ENCODE assay signal across 12 cellular contexts in the genomic region with DNA sequence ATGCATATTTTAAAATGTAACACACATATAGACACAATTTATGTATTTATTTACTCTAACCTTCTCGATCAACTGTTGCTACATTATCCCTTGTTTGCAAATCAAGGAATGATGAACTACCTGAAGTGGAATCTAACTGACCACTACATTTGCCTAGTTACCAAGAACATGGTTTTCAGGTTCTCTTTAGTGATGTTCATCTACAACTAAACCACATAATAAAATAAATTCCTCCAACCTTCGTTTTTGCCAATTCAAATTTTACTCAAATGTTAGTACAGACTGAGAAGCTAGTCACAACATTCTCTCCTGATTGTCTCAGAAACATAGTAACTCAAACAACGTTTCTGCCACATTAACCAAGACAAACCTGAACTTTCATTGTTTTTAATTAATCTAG.
DNase-seq lines count a peak whose midpoint lies in the region; ATAC-seq and TF ChIP-seq lines count a peak whose summit lies in the region.
"Had no signal": no experiment of that assay in that cellular context is flagged by ENCODE, and none has a peak within 500 bp of the region (broad histone marks: within the 10 kb centered on the region; RNA-seq: fewer than 3 reads in every experiment).

No MANE protein-coding gene starts in this region.

- H3K9ac ChIP-seq in skeletal muscle tissue (ENCODE audit: low read depth in 1 of 3, low read length in 3 of 3), result peak overlapping the region in 1 of 3 donors; percentile 79

- no peaks in the 10 kb centered on the region for H3K9me3 ChIP-seq in Caco-2
- H3K9me3 ChIP-seq in Peyer's patch, result no peaks in the 10 kb centered on the region
- no peaks in the 10 kb centered on the region for H3K9me3 ChIP-seq in right cardiac atrium (ENCODE audit: control insufficient read depth, low read length)
- H3K9me3 ChIP-seq in skeletal muscle tissue (ENCODE audit: control insufficient read depth in 3 of 3, low read length in 3 of 3), result no peaks in the 10 kb centered on the region
- H3K9me3 ChIP-seq: MG63 had no signal

- CTCF ChIA-PET in Caco-2 (lab: Charles Lee), result no interaction called here

- H3K4me1 ChIP-seq in Caco-2 (peaks cover 67% of the 10 kb centered on the region), Peyer's patch (peaks cover 0 to 56% (median 22%) of the 10 kb centered on the region in 4 donors), right cardiac atrium (ENCODE audit: control insufficient read depth, insufficient read depth, low read length) (no peaks in the 10 kb centered on the region), skeletal muscle tissue (ENCODE audit: control insufficient read depth in 3 of 3, insufficient read depth in 3 of 3, low read length in 3 of 3) (peaks cover 9 to 45% (median 28%) of the 10 kb centered on the region in 3 donors)

- H3K27me3 Mint-ChIP-seq in Caco-2 (ENCODE audit: insufficient read depth, unreplicated experiment), result no peaks in the 10 kb centered on the region

- H3K27me3 ChIP-seq in Caco-2 (replicated peaks; ENCODE audit: control insufficient read depth, insufficient read depth, low read length), result no peaks in the 10 kb centered on the region
- no peaks in the 10 kb centered on the region for H3K27me3 ChIP-seq in Peyer's patch
- no peaks in the 10 kb centered on the region for H3K27me3 ChIP-seq in right cardiac atrium (ENCODE audit: control insufficient read depth, insufficient read depth)
- H3K27me3 ChIP-seq in skeletal muscle tissue (ENCODE audit: control insufficient read depth in 3 of 3, insufficient read depth in 3 of 3, low read length in 3 of 3), result no peaks in the 10 kb centered on the region
- H3K27me3 ChIP-seq: MG63 had no signal

- H3K36me3 Mint-ChIP-seq in Caco-2 (ENCODE audit: insufficient read depth, unreplicated experiment), result peaks cover 8% of the 10 kb centered on the region
- H3K36me3 Mint-ChIP-seq: natural killer cell had no signal

- DNase-seq in Caco-2, result no peak
- DNase-seq in Peyer's patch, result no peak
- no peak for DNase-seq in right cardiac atrium
- no peak for DNase-seq in NCI-H187 treated with DMSO at 0.1 percent for 48 hours (lab: John Stamatoyannopoulos, UW)
- no peak for DNase-seq in islet precursor cell
- DNase-seq: MG63, natural killer cell, NCI-H446, WERI-Rb-1 had no signal

- WGBS in right cardiac atrium, result 36% methylated on average over 3 of the region's 3 CpGs

- no peak for ATAC-seq in right cardiac atrium
- no peak for ATAC-seq in HG03457 (IDR thresholded peaks at IDR 0.05; ENCODE audit: unreplicated experiment)
- no peak for ATAC-seq in GM18505 (IDR thresholded peaks at IDR 0.05; ENCODE audit: unreplicated experiment)
- ATAC-seq: natural killer cell had no signal

- H3K4me3 ChIP-seq in Caco-2 (ENCODE audit: low read depth, low read length) (no peak overlapping the region), Peyer's patch (no peak overlapping the region), right cardiac atrium (ENCODE audit: low read length) (peak overlapping the region; percentile 78), skeletal muscle tissue (ENCODE audit: low read length in 3 of 3) (peak overlapping the region in 2 of 3 donors; percentile 72 to 93)

- H3K27ac ChIP-seq in Peyer's patch (peak overlapping the region; percentile 80 to 96 (median 92)), right cardiac atrium (ENCODE audit: low read length) (no peak overlapping the region), skeletal muscle tissue (ENCODE audit: low read depth, low read length) (peak overlapping the region; percentile 85)
- H3K27ac ChIP-seq: WERI-Rb-1 had no signal

- TF ChIP-seq POLR2A in Peyer's patch (IDR thresholded peaks at IDR 0.05) (no peak), GM18505 (IDR thresholded peaks at IDR 0.05; ENCODE audit: borderline replicate concordance, extremely low read depth, insufficient read depth, insufficient read length) (no peak)

- intact Hi-C loops in Caco-2 (cut with micrococcal nuclease; ENCODE audit: unreplicated experiment), result loop anchor here (5.0 kb wide), 1 partner anchor 356 kb away; no protein-coding TSS in a partner anchor
- intact Hi-C loops in right cardiac atrium (cut with DNase I), result loop anchor here in 1 of 4 donors (5.0 kb wide), 1 partner anchor 71 kb away; no protein-coding TSS in a partner anchor

- POLR2A ChIA-PET in Caco-2 (lab: Charles Lee), result no interaction called here

- BruUV-seq in Caco-2 (replicated peaks; lab: Mats Ljungman, UMichigan), result no TSS peak

- H3K36me3 ChIP-seq in Caco-2 (ENCODE audit: control insufficient read depth, insufficient read depth, low read length) (no peaks in the 10 kb centered on the region; the same call in 1 of the 2 replicates), Peyer's patch (no peaks in the 10 kb centered on the region), skeletal muscle tissue (ENCODE audit: control insufficient read depth in 3 of 3, insufficient read depth in 3 of 3, low read length in 3 of 3) (no peaks in the 10 kb centered on the region)
- H3K36me3 ChIP-seq: MG63, WERI-Rb-1 had no signal

- H3K4me1 Mint-ChIP-seq in Caco-2 (ENCODE audit: low read depth, unreplicated experiment), result peaks cover 42% of the 10 kb centered on the region

- no peaks in the 10 kb centered on the region for H3K9me3 Mint-ChIP-seq in Caco-2 (ENCODE audit: unreplicated experiment)
- H3K9me3 Mint-ChIP-seq: natural killer cell had no signal

- H3K4me3 Mint-ChIP-seq in Caco-2 (ENCODE audit: unreplicated experiment), result no peak overlapping the region
- H3K4me3 Mint-ChIP-seq: natural killer cell had no signal

- TF ChIP-seq CTCF in Caco-2 (IDR thresholded peaks at IDR 0.05; ENCODE audit: insufficient read depth in 1 of 2, low read depth in 1 of 2, low read length in 1 of 2, severe bottlenecking in 1 of 2, unreplicated experiment in 1 of 2) (no peak), Peyer's patch (IDR thresholded peaks at IDR 0.05) (no peak)

- H3K27ac Mint-ChIP-seq in Caco-2 (ENCODE audit: unreplicated experiment), result peak overlapping the region; percentile 71
- H3K27ac Mint-ChIP-seq: natural killer cell had no signal

Comparison
In these comparisons a context has a peak if more than half of its experiments do, and no peak if none do; other contexts are left out.
1. H3K4me3 ChIP-seq: peak in right cardiac atrium (single experiment) and skeletal muscle tissue (2 of 3); none in Caco-2 (single experiment) and Peyer's patch (0 of 4).